Comparison of ENCODE assay signal across 8 cellular contexts in the genomic region with DNA sequence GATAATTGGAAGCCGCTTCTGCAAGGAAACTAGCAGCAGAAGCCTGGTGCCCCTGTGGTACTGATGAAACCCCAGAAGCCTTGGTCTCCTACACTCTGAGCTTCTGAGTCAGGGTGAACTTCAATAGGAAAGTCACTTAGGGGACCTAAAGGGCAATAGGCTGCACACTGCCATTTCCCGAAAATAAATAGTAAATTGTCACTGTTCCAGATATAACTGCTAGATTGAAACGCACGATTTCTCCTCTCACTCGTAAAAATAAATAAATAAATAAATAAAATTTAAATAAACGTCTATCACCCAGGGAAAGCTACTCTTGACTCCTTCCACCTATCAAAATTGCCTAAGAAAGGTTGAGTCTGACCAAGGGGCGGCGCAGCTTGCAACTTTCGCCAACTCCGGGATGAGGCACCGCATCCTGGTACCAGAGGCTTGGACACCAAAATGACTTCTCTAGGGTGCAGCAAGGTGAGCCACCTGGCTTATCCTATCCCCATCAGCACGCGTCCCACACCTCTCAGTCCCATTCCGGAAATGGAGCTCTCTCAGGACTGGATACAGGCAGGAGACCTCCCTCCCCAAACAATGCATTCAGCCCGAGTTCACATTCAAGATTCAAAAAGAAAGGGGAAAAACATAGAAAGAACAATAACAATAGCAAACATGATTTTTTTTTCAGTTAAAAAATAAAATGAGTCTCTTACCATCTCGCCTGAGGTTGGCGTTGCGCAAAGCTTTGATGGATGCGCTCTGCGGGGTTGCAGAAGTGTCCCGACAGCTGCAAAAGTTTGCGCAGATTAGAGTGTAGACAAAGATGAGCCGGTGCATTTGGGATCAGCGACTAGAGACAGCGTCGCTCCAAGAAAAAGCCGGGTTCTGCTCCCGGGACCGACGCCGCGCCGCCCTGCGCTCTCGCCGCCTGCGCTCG. TPM values are rescaled to one million over a fixed set of nuclear protein-coding genes. Genes with fewer than 3 reads are reported as not detected.
A peak's percentile ranks its signal among the peaks of the same experiment; 100 is the strongest.
DNase-seq lines count a peak whose midpoint lies in the region; ATAC-seq and TF ChIP-seq lines count a peak whose summit lies in the region.

No MANE protein-coding gene starts in this region.

- H3K9me3 ChIP-seq in neuron (ENCODE audit: low read length) = no peaks in the 10 kb centered on the region

- peak overlapping the region; percentile 98 for H2AFZ ChIP-seq in neuron (ENCODE audit: low read depth, low read length)

- peak overlapping the region; percentile 80 for H3K4me3 ChIP-seq in H7 (ENCODE audit: insufficient read depth, low read depth, low read length)
- H3K4me3 ChIP-seq in foreskin fibroblast (ENCODE audit: low read depth in 1 of 2, low read length in 2 of 2) = peak overlapping the region; percentile 67 to 81
- H3K4me3 ChIP-seq in neuron (ENCODE audit: low read length) = peak overlapping the region; percentile 76

- DNase-seq in COR-L47 (lab: John Stamatoyannopoulos, UW) = peak; percentile 49
- peak; percentile 35 for DNase-seq in H7
- DNase-seq in foreskin fibroblast = peak; percentile 13 to 36
- no peak for DNase-seq in LoVo (ENCODE audit: low spot score)
- no peak for DNase-seq in NCI-H1417 (lab: John Stamatoyannopoulos, UW)
- DNase-seq in NCI-H128 (lab: John Stamatoyannopoulos, UW; ENCODE audit: unreplicated experiment) = no peak

- no peaks in the 10 kb centered on the region for H3K27me3 ChIP-seq in H7 (ENCODE audit: control insufficient read depth, insufficient read depth, low read length)
- no peaks in the 10 kb centered on the region for H3K27me3 ChIP-seq in neuron (ENCODE audit: insufficient read depth, low read length)

- TF ChIP-seq CTCF in foreskin fibroblast (IDR thresholded peaks at IDR 0.05; ENCODE audit: low read depth, low read length) = no peak

- ATAC-seq in SK-N-SH treated with all-trans-retinoic acid at 6 μM for 48 hours = peak; percentile 41

- H3K4me1 ChIP-seq in neuron (ENCODE audit: insufficient read depth, low read length) = peaks cover 11% of the 10 kb centered on the region

- no peaks in the 10 kb centered on the region for H3K36me3 ChIP-seq in H7 (replicated peaks; ENCODE audit: control insufficient read depth, insufficient read depth, low read length)
- no peaks in the 10 kb centered on the region for H3K36me3 ChIP-seq in neuron (ENCODE audit: insufficient read depth, low read length)

TF ChIP-seq in SK-N-SH treated with all-trans-retinoic acid at 6 μM for 48 hours, 23 proteins besides CTCF, POLR2A, EP300 and RAD21:
- TF ChIP-seq GLIS3 (CRISPR knock-in tag; IDR thresholded peaks at IDR 0.05) (no peak), ZNF70 (CRISPR knock-in tag; IDR thresholded peaks at IDR 0.05) (no peak), PATZ1 (CRISPR knock-in tag; IDR thresholded peaks at IDR 0.05; ENCODE audit: borderline replicate concordance) (no peak), TCF4 (CRISPR knock-in tag; IDR thresholded peaks at IDR 0.05; ENCODE audit: borderline replicate concordance) (no peak), ZFP30 (CRISPR knock-in tag; IDR thresholded peaks at IDR 0.05) (no peak), OSR1 (CRISPR knock-in tag; IDR thresholded peaks at IDR 0.05) (no peak), CSDC2 (CRISPR knock-in tag; IDR thresholded peaks at IDR 0.05) (no peak), ARNTL (CRISPR knock-in tag; IDR thresholded peaks at IDR 0.05; ENCODE audit: borderline replicate concordance, low read depth) (no peak)

RNA-seq across cellular contexts. Expression of gene PDGFD, which starts 0.6 kb away (rescaled TPM):
- 2.4 and 4.0 TPM in 2 replicates for total RNA-seq in H7 (2014; rRNA removed; shearing (Covaris generic))

Comparison
In these comparisons a context has a peak if more than half of its experiments do, and no peak if none do; other contexts are left out.
1. DNase-seq: peak in COR-L47 (single experiment), H7 (single experiment) and foreskin fibroblast (2 of 2); none in LoVo (single experiment), NCI-H1417 (0 of 3) and NCI-H128 (single experiment).
2. Peak in every context shown above with its lines, with median percentiles within 50 percentile points of each other: H3K4me3 ChIP-seq.